ENCODE assay signal across 12 cellular contexts in the genomic region with DNA sequence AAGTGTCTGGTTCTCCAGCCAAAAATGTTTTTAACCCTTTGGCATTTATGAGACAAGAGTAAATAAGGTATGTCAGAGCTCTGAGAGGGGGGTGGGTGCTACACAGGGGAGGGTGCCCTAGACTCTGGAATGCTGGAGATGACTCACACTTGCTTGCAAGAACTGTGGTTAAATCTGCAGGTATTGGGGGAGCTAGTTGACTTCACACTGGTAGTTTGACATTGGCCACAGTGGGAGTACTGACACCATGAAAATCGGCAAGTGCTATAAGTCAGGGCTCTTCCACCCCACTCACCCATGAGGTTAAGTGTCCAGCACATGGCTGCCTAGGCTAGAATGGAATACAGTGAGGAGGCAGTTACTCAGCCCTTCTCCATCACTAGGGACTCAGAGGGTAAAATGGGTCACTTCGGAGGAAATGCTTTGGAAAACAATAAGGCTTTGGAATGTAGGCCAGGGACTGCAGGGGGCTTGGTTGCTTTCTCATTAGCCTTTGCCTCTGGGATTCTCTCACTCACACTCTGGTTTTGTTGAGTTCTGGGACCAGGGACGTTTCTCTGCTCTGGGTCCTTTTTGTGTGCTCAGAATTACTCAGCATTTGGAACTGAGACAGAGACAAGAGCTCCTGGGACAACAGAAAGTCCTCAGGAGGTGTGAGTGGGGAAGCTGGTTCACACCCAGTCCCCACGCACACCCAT.
DNase-seq lines count a peak whose midpoint lies in the region; ATAC-seq and TF ChIP-seq lines count a peak whose summit lies in the region.
"Had no signal": no experiment of that assay in that cellular context is flagged by ENCODE, and none has a peak within 500 bp of the region (broad histone marks: within the 10 kb centered on the region; RNA-seq: fewer than 3 reads in every experiment).

No MANE protein-coding gene starts in this region.

- peak overlapping the region; percentile 33 for H3K27ac Mint-ChIP-seq in progenitor cell of endocrine pancreas
- H3K27ac Mint-ChIP-seq: CD4-positive, alpha-beta T cell; naive thymus-derived CD4-positive, alpha-beta T cell had no signal

- ATAC-seq in foreskin keratinocyte, result peak; percentile 76
- ATAC-seq: naive thymus-derived CD4-positive, alpha-beta T cell had no signal

- peak; percentile 63 for DNase-seq in EH (ENCODE audit: low read depth)
- DNase-seq in SJSA1 (ENCODE audit: low read depth in 1 of 2, low spot score in 2 of 2), result peak; percentile 86 to 89
- peak; percentile 66 to 76 for DNase-seq in foreskin keratinocyte
- no peak for DNase-seq in progenitor cell of endocrine pancreas (ENCODE audit: low spot score, unreplicated experiment)
- DNase-seq in foreskin fibroblast, result no peak
- DNase-seq in NCI-H2081 treated with DMSO at 0.1 percent for 48 hours (lab: John Stamatoyannopoulos, UW), result no peak
- no peak for DNase-seq in NCI-H82 treated with DMSO at 0.1 percent for 48 hours (lab: John Stamatoyannopoulos, UW; ENCODE audit: unreplicated experiment)
- no peak for DNase-seq in mesenteric fat pad (ENCODE audit: low spot score)
- DNase-seq: CD4-positive, alpha-beta T cell; naive thymus-derived CD4-positive, alpha-beta T cell; NCI-H1092 treated with DMSO at 0.1 percent for 48 hours; SHP77 treated with DMSO at 0.1 percent for 48 hours had no signal

- H3K9me3 ChIP-seq in SJSA1 (replicated peaks), result no peaks in the 10 kb centered on the region

- H3K27ac ChIP-seq in SJSA1 (peak overlapping the region; percentile 87), foreskin keratinocyte (peak overlapping the region; percentile 2)

- H3K27me3 Mint-ChIP-seq in progenitor cell of endocrine pancreas, result peaks cover 31% of the 10 kb centered on the region

- no peaks in the 10 kb centered on the region for H3K27me3 ChIP-seq in SJSA1 (replicated peaks)
- H3K27me3 ChIP-seq in foreskin keratinocyte, result no peaks in the 10 kb centered on the region

- H3K4me1 ChIP-seq in SJSA1 (replicated peaks) (peaks cover 83% of the 10 kb centered on the region), foreskin keratinocyte (peaks cover 16% of the 10 kb centered on the region)

- H3K9me3 Mint-ChIP-seq in progenitor cell of endocrine pancreas (ENCODE audit: low read depth), result peaks cover 2% of the 10 kb centered on the region
- H3K9me3 Mint-ChIP-seq: CD4-positive, alpha-beta T cell had no signal

- H3K4me3 ChIP-seq in SJSA1 (no peak overlapping the region), foreskin fibroblast (ENCODE audit: low read depth in 1 of 2, low read length in 2 of 2) (no peak overlapping the region)

- no peaks in the 10 kb centered on the region for H3K36me3 ChIP-seq in SJSA1

- TF ChIP-seq CTCF in foreskin keratinocyte (conservative IDR thresholded peaks at IDR 0.05) (no peak), progenitor cell of endocrine pancreas (IDR thresholded peaks at IDR 0.05; ENCODE audit: unreplicated experiment) (no peak), foreskin fibroblast (IDR thresholded peaks at IDR 0.05; ENCODE audit: low read depth, low read length) (no peak)

- no peaks in the 10 kb centered on the region for H3K36me3 Mint-ChIP-seq in progenitor cell of endocrine pancreas (ENCODE audit: insufficient read depth)

- no peak overlapping the region for H3K4me3 Mint-ChIP-seq in progenitor cell of endocrine pancreas (ENCODE audit: low read depth)
- H3K4me3 Mint-ChIP-seq: CD4-positive, alpha-beta T cell; naive thymus-derived CD4-positive, alpha-beta T cell had no signal

- H3K4me1 Mint-ChIP-seq in progenitor cell of endocrine pancreas (ENCODE audit: low read depth), result peaks cover 17% of the 10 kb centered on the region

Comparison
In these comparisons a context has a peak if more than half of its experiments do, and no peak if none do; other contexts are left out.
1. DNase-seq: peak in EH (single experiment), SJSA1 (2 of 2) and foreskin keratinocyte (2 of 2); none in progenitor cell of endocrine pancreas (single experiment), foreskin fibroblast (0 of 2), NCI-H2081 treated with DMSO at 0.1 percent for 48 hours (single experiment), NCI-H82 treated with DMSO at 0.1 percent for 48 hours (single experiment) and mesenteric fat pad (single experiment).